Comparison of ENCODE assay signal across 8 cellular contexts in the genomic region with DNA sequence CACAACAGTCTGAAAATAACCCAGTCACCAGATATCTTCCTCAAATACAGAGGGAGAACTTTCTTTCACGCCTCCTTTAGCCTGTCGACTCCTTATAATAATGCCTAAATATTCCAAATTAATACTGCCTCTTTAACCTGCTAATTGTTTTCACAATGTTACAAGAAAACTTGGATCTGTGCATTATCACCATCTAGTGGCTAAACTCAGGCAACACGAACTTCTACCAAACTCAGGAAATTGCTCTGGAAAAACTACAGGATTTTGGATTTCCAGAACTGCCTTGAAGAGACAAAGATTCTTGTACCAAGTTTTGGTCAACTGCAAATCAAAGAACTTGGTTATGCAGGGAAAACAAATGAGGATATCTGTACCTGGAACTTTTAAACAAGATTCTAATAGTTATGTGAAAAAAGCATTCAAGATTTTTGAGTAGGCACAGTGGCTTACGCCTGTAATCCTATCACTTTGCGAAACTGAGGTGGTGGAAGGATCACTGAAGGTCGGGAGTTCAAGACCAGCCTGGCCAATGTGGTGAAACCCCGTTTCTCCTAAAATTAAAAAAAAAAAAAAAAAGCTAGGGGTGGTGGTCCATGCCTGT. TPM values are rescaled to one million over a fixed set of nuclear protein-coding genes. Genes with fewer than 3 reads are reported as not detected.
DNase-seq lines count a peak whose midpoint lies in the region; ATAC-seq, FAIRE-seq and TF ChIP-seq lines count a peak whose summit lies in the region.

No MANE protein-coding gene starts in this region.

- no peaks in the 10 kb centered on the region for H3K27me3 Mint-ChIP-seq in activated T-helper 1 cell treated with anti-CD3 and anti-CD28 coated beads, Interleukin-12 subunit alpha, Interleukin-12 subunit beta, Interleukin-2, Interleukin-4 antibody, amounts not matched to agents 30 ng/mL and 10 ng/mL and 1 ng/mL, durations not matched to agents 14 hours and 24 hours and 36 hours (ENCODE audit: insufficient read depth)

- no peaks in the 10 kb centered on the region for H3K9me3 Mint-ChIP-seq in activated T-helper 1 cell treated with anti-CD3 and anti-CD28 coated beads, Interleukin-12 subunit alpha, Interleukin-12 subunit beta, Interleukin-2, Interleukin-4 antibody, amounts not matched to agents 30 ng/mL and 10 ng/mL and 1 ng/mL, durations not matched to agents 14 hours and 24 hours and 36 hours

- intact Hi-C loops in activated T-helper 1 cell treated with anti-CD3 and anti-CD28 coated beads, Interleukin-12 subunit alpha, Interleukin-12 subunit beta, Interleukin-2, Interleukin-4 antibody, amounts not matched to agents 30 ng/mL and 10 ng/mL and 1 ng/mL, durations not matched to agents 14 hours and 24 hours and 36 hours (cut with micrococcal nuclease): loop anchor here (1.0 kb wide), 1 partner anchor 8 kb away; no protein-coding TSS in a partner anchor

- H3K4me3 Mint-ChIP-seq in activated T-helper 1 cell treated with anti-CD3 and anti-CD28 coated beads, Interleukin-12 subunit alpha, Interleukin-12 subunit beta, Interleukin-2, Interleukin-4 antibody, amounts not matched to agents 30 ng/mL and 10 ng/mL and 1 ng/mL, durations not matched to agents 14 hours and 24 hours and 36 hours: no peak overlapping the region

- H3K4me1 Mint-ChIP-seq in activated T-helper 1 cell treated with anti-CD3 and anti-CD28 coated beads, Interleukin-12 subunit alpha, Interleukin-12 subunit beta, Interleukin-2, Interleukin-4 antibody, amounts not matched to agents 30 ng/mL and 10 ng/mL and 1 ng/mL, durations not matched to agents 14 hours and 24 hours and 36 hours (ENCODE audit: low read depth): peaks cover 20% of the 10 kb centered on the region

- peaks cover 46% of the 10 kb centered on the region for H3K36me3 Mint-ChIP-seq in activated T-helper 1 cell treated with anti-CD3 and anti-CD28 coated beads, Interleukin-12 subunit alpha, Interleukin-12 subunit beta, Interleukin-2, Interleukin-4 antibody, amounts not matched to agents 30 ng/mL and 10 ng/mL and 1 ng/mL, durations not matched to agents 14 hours and 24 hours and 36 hours (ENCODE audit: low read depth)

- H3K9ac ChIP-seq in keratinocyte (ENCODE audit: control insufficient read depth, extremely low read depth, insufficient read depth, low read length): no peak overlapping the region

- no peak overlapping the region for H2AFZ ChIP-seq in keratinocyte (ENCODE audit: control insufficient read depth, low read length)

- H3K27ac ChIP-seq in keratinocyte (ENCODE audit: control insufficient read depth, insufficient read depth, low read length): no peak overlapping the region

- H3K27me3 ChIP-seq in keratinocyte (ENCODE audit: control insufficient read depth, extremely low read depth, insufficient read depth, low read length): no peaks in the 10 kb centered on the region

- peak overlapping the region; percentile 62 for H3K27ac Mint-ChIP-seq in activated T-helper 1 cell treated with anti-CD3 and anti-CD28 coated beads, Interleukin-12 subunit alpha, Interleukin-12 subunit beta, Interleukin-2, Interleukin-4 antibody, amounts not matched to agents 30 ng/mL and 10 ng/mL and 1 ng/mL, durations not matched to agents 14 hours and 24 hours and 36 hours

- H3K4me3 ChIP-seq in HFF-Myc (replicated peaks; ENCODE audit: low read depth, low read length) (no peak overlapping the region), keratinocyte (ENCODE audit: control insufficient read depth in 2 of 3, extremely low read depth in 1 of 3, insufficient read depth in 2 of 3, low read depth in 1 of 3, low read length in 3 of 3) (no peak overlapping the region)

- no peak for ATAC-seq in stimulated activated naive CD8-positive, alpha-beta T cell treated with anti-CD3 and anti-CD28 coated beads, Interleukin-15, Interleukin-2, amounts not matched to agents 100 U/mL and 50 U/mL, for 24 hours
- no peak for ATAC-seq in GM21381 (IDR thresholded peaks at IDR 0.05; ENCODE audit: unreplicated experiment)

- peak; percentile 91 for FAIRE-seq in keratinocyte (lab: Jason Lieb, UNC)

- in situ Hi-C loops in Caki2 (cut with HindIII; ENCODE audit: low pct_unique_long_range_greater_than_20kb, low sequenced_read_pairs): no loop called here

- DNase-seq in Caki2 (ENCODE audit: low read depth) (peak; percentile 4), HFF-Myc (ENCODE audit: extremely low read depth, low read depth) (peak; percentile 35), keratinocyte (ENCODE audit: low read depth, low spot score) (no peak), MV-4-11 (lab: John Stamatoyannopoulos, UW) (no peak)
- DNase-seq in activated T-helper 1 cell treated with anti-CD3 and anti-CD28 coated beads, Interleukin-12 subunit alpha, Interleukin-12 subunit beta, Interleukin-2, Interleukin-4 antibody, amounts not matched to agents 30 ng/mL and 10 ng/mL and 1 ng/mL, durations not matched to agents 14 hours and 24 hours and 36 hours (ENCODE audit: low spot score): no peak
- no peak for DNase-seq in stimulated activated naive CD8-positive, alpha-beta T cell treated with anti-CD3 and anti-CD28 coated beads, Interleukin-15, Interleukin-2, amounts not matched to agents 100 U/mL and 50 U/mL, for 24 hours
- DNase-seq in stimulated activated CD8-positive, alpha-beta memory T cell treated with anti-CD3 and anti-CD28 coated beads, Interleukin-4, amount 100 ng/mL, for 48 hours: no peak

- no peaks in the 10 kb centered on the region for H3K4me1 ChIP-seq in keratinocyte (ENCODE audit: control insufficient read depth, extremely low read depth, insufficient read depth, low read length)

- TF ChIP-seq CTCF in HFF-Myc (IDR thresholded peaks at IDR 0.05; ENCODE audit: low read depth, low read length, missing control alignments): peak; percentile 66
- peak in 2 of 3 experiments; percentile 63 to 68 for TF ChIP-seq CTCF in keratinocyte (optimal IDR thresholded peaks at IDR 0.05 in 1 of 3, IDR thresholded peaks at IDR 0.05 in 1 of 3, conservative IDR thresholded peaks at IDR 0.05 in 1 of 3; ENCODE audit: extremely low read depth in 1 of 3, insufficient read depth in 2 of 3, low read length in 3 of 3)

- H3K79me2 ChIP-seq in keratinocyte (ENCODE audit: control insufficient read depth, insufficient read depth, low read length): peaks cover 13% of the 10 kb centered on the region

- H4K20me1 ChIP-seq in keratinocyte (ENCODE audit: control insufficient read depth, extremely low read depth, insufficient read depth, low read length): no peaks in the 10 kb centered on the region

- H3K4me2 ChIP-seq in keratinocyte (ENCODE audit: control insufficient read depth, extremely low read depth, insufficient read depth, low read depth, low read length): no peak overlapping the region

- H3K9me3 ChIP-seq in keratinocyte (ENCODE audit: control insufficient read depth, low read depth, low read length): no peaks in the 10 kb centered on the region

- peaks cover 11% of the 10 kb centered on the region in 2 experiments for H3K36me3 ChIP-seq in keratinocyte (ENCODE audit: control insufficient read depth in 2 of 2, extremely low read depth in 1 of 2, insufficient read depth in 2 of 2, low read length in 2 of 2)

- H3K9me1 ChIP-seq in keratinocyte (ENCODE audit: control insufficient read depth, extremely low read depth, insufficient read depth, low read length): no peaks in the 10 kb centered on the region

- dilution Hi-C loops in keratinocyte (cut with MboI; ENCODE audit: extremely low pct_ligation_motif_present, low sequenced_read_pairs): no loop called here

RNA-seq across cellular contexts. Expression of gene CLN5, which starts 10.8 kb away (rescaled TPM):
- 9.3 and 14.1 TPM in 2 replicates for total RNA-seq in Caki2 (2014; rRNA removed; shearing (Covaris generic); ENCODE audit: low replicate concordance)
- 14.2 and 16.9 TPM in 2 replicates for total RNA-seq in activated T-helper 1 cell treated with anti-CD3 and anti-CD28 coated beads, Interleukin-12 subunit alpha, Interleukin-12 subunit beta, Interleukin-2, Interleukin-4 antibody, amounts not matched to agents 30 ng/mL and 10 ng/mL and 1 ng/mL, durations not matched to agents 14 hours and 24 hours and 36 hours
- polyA plus RNA-seq in keratinocyte: 20.7 to 32.4 TPM (median 28.7 TPM) in 3 replicates
- polyA plus RNA-seq in keratinocyte (2011; ENCODE audit: low read depth): 6.2 TPM
- 12.7 and 26.4 TPM in 2 replicates for polyA plus RNA-seq in keratinocyte (2011; cell fraction: cytosol; rRNA removed)
- polyA plus RNA-seq in keratinocyte (2011; cell fraction: nucleus; rRNA removed): 44.9 and 54.6 TPM in 2 replicates
- polyA plus RNA-seq in keratinocyte (2012; ENCODE audit: low replicate concordance): 20.4 and 20.9 TPM in 2 replicates
- polyA minus RNA-seq in keratinocyte: 3.8 to 26.3 TPM (median 23.2 TPM) in 3 replicates
- 15.0 TPM for polyA minus RNA-seq in keratinocyte (2011; cell fraction: cytosol; rRNA and poly(A)+ RNA removed)
- 24.3 and 41.1 TPM in 2 replicates for polyA minus RNA-seq in keratinocyte (2011; cell fraction: nucleus; rRNA and poly(A)+ RNA removed)

RNA-seq across cellular contexts. Expression of gene FBXL3, which starts 24.3 kb away (rescaled TPM):
- total RNA-seq in Caki2 (2014; rRNA removed; shearing (Covaris generic); ENCODE audit: low replicate concordance): 20.1 and 32.2 TPM in 2 replicates
- total RNA-seq in activated T-helper 1 cell treated with anti-CD3 and anti-CD28 coated beads, Interleukin-12 subunit alpha, Interleukin-12 subunit beta, Interleukin-2, Interleukin-4 antibody, amounts not matched to agents 30 ng/mL and 10 ng/mL and 1 ng/mL, durations not matched to agents 14 hours and 24 hours and 36 hours: 40.1 and 40.8 TPM in 2 replicates
- polyA plus RNA-seq in keratinocyte: 15.7 to 25.4 TPM (median 18.3 TPM) in 3 replicates
- 6.1 TPM for polyA plus RNA-seq in keratinocyte (2011; ENCODE audit: low read depth)
- 11.2 and 23.2 TPM in 2 replicates for polyA plus RNA-seq in keratinocyte (2011; cell fraction: cytosol; rRNA removed)
- polyA plus RNA-seq in keratinocyte (2011; cell fraction: nucleus; rRNA removed): 15.8 and 21.0 TPM in 2 replicates
- 15.7 and 18.4 TPM in 2 replicates for polyA plus RNA-seq in keratinocyte (2012; ENCODE audit: low replicate concordance)
- polyA minus RNA-seq in keratinocyte: 9.2 to 21.7 TPM (median 14.9 TPM) in 3 replicates
- polyA minus RNA-seq in keratinocyte (2011; cell fraction: cytosol; rRNA and poly(A)+ RNA removed): 18.8 TPM
- polyA minus RNA-seq in keratinocyte (2011; cell fraction: nucleus; rRNA and poly(A)+ RNA removed): 12.8 and 26.0 TPM in 2 replicates

RNA-seq across cellular contexts. Expression of gene ACOD1, which starts 54.4 kb away (rescaled TPM):
- not detected in 2 replicates for total RNA-seq in Caki2 (2014; rRNA removed; shearing (Covaris generic); ENCODE audit: low replicate concordance)
- not detected in 2 replicates for total RNA-seq in activated T-helper 1 cell treated with anti-CD3 and anti-CD28 coated beads, Interleukin-12 subunit alpha, Interleukin-12 subunit beta, Interleukin-2, Interleukin-4 antibody, amounts not matched to agents 30 ng/mL and 10 ng/mL and 1 ng/mL, durations not matched to agents 14 hours and 24 hours and 36 hours
- polyA plus RNA-seq in keratinocyte: not detected in 3 replicates
- polyA plus RNA-seq in keratinocyte (2011; ENCODE audit: low read depth): not detected
- not detected in 2 replicates for polyA plus RNA-seq in keratinocyte (2011; cell fraction: cytosol; rRNA removed)
- polyA plus RNA-seq in keratinocyte (2011; cell fraction: nucleus; rRNA removed): not detected in 2 replicates
- polyA plus RNA-seq in keratinocyte (2012; ENCODE audit: low replicate concordance): not detected in 2 replicates
- not detected in 3 replicates for polyA minus RNA-seq in keratinocyte
- polyA minus RNA-seq in keratinocyte (2011; cell fraction: cytosol; rRNA and poly(A)+ RNA removed): not detected
- not detected in 2 replicates for polyA minus RNA-seq in keratinocyte (2011; cell fraction: nucleus; rRNA and poly(A)+ RNA removed)

Comparison
In these comparisons a context has a peak if more than half of its experiments do, and no peak if none do; other contexts are left out.
1. DNase-seq: peak in Caki2 (single experiment) and HFF-Myc (single experiment); none in activated T-helper 1 cell treated with anti-CD3 and anti-CD28 coated beads, Interleukin-12 subunit alpha, Interleukin-12 subunit beta, Interleukin-2, Interleukin-4 antibody, amounts not matched to agents 30 ng/mL and 10 ng/mL and 1 ng/mL, durations not matched to agents 14 hours and 24 hours and 36 hours (single experiment), keratinocyte (single experiment), stimulated activated naive CD8-positive, alpha-beta T cell treated with anti-CD3 and anti-CD28 coated beads, Interleukin-15, Interleukin-2, amounts not matched to agents 100 U/mL and 50 U/mL, for 24 hours (single experiment), stimulated activated CD8-positive, alpha-beta memory T cell treated with anti-CD3 and anti-CD28 coated beads, Interleukin-4, amount 100 ng/mL, for 48 hours (single experiment) and MV-4-11 (single experiment).